21 cellular contexts compared by ENCODE assay signal in the genomic region with DNA sequence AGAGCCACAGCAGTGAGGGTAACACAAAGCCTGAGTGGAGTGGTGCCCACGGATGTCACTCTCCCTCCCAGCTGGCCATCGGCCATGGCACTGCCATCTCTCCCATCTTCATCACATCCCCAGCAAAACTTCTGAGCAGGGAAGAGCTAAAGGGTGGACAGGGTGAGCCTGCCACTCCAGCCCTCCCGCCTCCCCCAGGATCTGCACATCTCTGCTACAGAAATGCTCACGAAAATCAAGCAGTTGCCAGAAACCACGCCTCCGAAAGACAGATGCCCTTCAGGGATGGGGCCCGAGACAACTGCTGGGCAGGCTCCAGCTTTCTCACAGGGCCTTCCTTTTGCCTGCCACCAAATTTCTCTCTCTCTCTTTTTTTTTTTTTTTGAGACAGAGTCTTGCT. TPM values are rescaled to one million over a fixed set of nuclear protein-coding genes. Genes with fewer than 3 reads are reported as not detected.
DNase-seq lines count a peak whose midpoint lies in the region; ATAC-seq and TF ChIP-seq lines count a peak whose summit lies in the region.
"Had no signal": no experiment of that assay in that cellular context is flagged by ENCODE, and none has a peak within 500 bp of the region (broad histone marks: within the 10 kb centered on the region; RNA-seq: fewer than 3 reads in every experiment).

No MANE protein-coding gene starts in this region.

- no peak overlapping the region for H3K4me2 ChIP-seq in MM.1S (ENCODE audit: low read depth, low read length)

- H2AFZ ChIP-seq in MM.1S (ENCODE audit: low read length) = no peak overlapping the region

- H3K27me3 ChIP-seq in MM.1S (replicated peaks; ENCODE audit: insufficient read depth, low read length) (peaks cover 68% of the 10 kb centered on the region), gastroesophageal sphincter (peaks cover 100% of the 10 kb centered on the region)

- no peak for TF ChIP-seq EP300 in gastroesophageal sphincter (IDR thresholded peaks at IDR 0.05)

- CTCF ChIA-PET in activated CD4-positive, alpha-beta T cell treated with anti-CD3 and anti-CD28 coated beads, Interleukin-2, amount 10 ng/mL, durations not matched to agents 7 days and 5 days (lab: Charles Lee) = interaction anchor here (0.6 to 5.3 kb wide), 4 partner anchors 10 to 622 kb away, joined by 3 to 30 read pairs (median 7); no protein-coding TSS in a partner anchor

- no peak for TF ChIP-seq CTCF in MM.1S (IDR thresholded peaks at IDR 0.05; ENCODE audit: low read length)
- no peak for TF ChIP-seq CTCF in gastroesophageal sphincter (IDR thresholded peaks at IDR 0.05)

- TF ChIP-seq POLR2A in gastroesophageal sphincter (IDR thresholded peaks at IDR 0.05) = no peak

- no peaks in the 10 kb centered on the region for H3F3A ChIP-seq in MM.1S (ENCODE audit: insufficient read depth, low read length)

- H3K36me3 Mint-ChIP-seq in activated CD4-positive, alpha-beta T cell treated with anti-CD3 and anti-CD28 coated beads, Interleukin-2, amount 10 ng/mL, durations not matched to agents 7 days and 5 days (ENCODE audit: low read depth) = no peaks in the 10 kb centered on the region

- H3K4me3 Mint-ChIP-seq in activated CD4-positive, alpha-beta T cell treated with anti-CD3 and anti-CD28 coated beads, Interleukin-2, amount 10 ng/mL, durations not matched to agents 7 days and 5 days = no peak overlapping the region
- H3K4me3 Mint-ChIP-seq: CD4-positive, alpha-beta T cell had no signal

- peaks cover 20% of the 10 kb centered on the region for H3K4me1 Mint-ChIP-seq in activated CD4-positive, alpha-beta T cell treated with anti-CD3 and anti-CD28 coated beads, Interleukin-2, amount 10 ng/mL, durations not matched to agents 7 days and 5 days

- POLR2A ChIA-PET in activated CD4-positive, alpha-beta T cell treated with anti-CD3 and anti-CD28 coated beads, Interleukin-2, amount 10 ng/mL, durations not matched to agents 7 days and 5 days (lab: Charles Lee) = no interaction called here

- H3K36me3 ChIP-seq in MM.1S (replicated peaks; ENCODE audit: insufficient read depth, low read length) = no peaks in the 10 kb centered on the region
- H3K36me3 ChIP-seq in gastroesophageal sphincter = no peaks in the 10 kb centered on the region
- H3K36me3 ChIP-seq: SJSA1 had no signal

- no peaks in the 10 kb centered on the region for H3K9me3 Mint-ChIP-seq in activated CD4-positive, alpha-beta T cell treated with anti-CD3 and anti-CD28 coated beads, Interleukin-2, amount 10 ng/mL, durations not matched to agents 7 days and 5 days
- H3K9me3 Mint-ChIP-seq: CD4-positive, alpha-beta T cell had no signal

- DNase-seq in activated CD4-positive, alpha-beta T cell treated with anti-CD3 and anti-CD28 coated beads, Interleukin-2, amount 10 ng/mL, durations not matched to agents 7 days and 5 days = no peak
- no peak for DNase-seq in activated CD4-positive, alpha-beta T cell treated with anti-CD3 and anti-CD28 coated beads for 1 hour
- DNase-seq in MM.1S (peak; percentile 38), RPMI8226 (peak; percentile 89), myocyte (ENCODE audit: low read depth) (peak; percentile 72), DMS79 (lab: John Stamatoyannopoulos, UW) (no peak)
- DNase-seq in activated T-cell treated with anti-CD3 and anti-CD28 coated beads, Interleukin-2, amount 50 U/mL, for 1 hour = no peak
- DNase-seq: CD4-positive, alpha-beta T cell; EL; GF-D8; NCI-H1092 treated with DMSO at 0.1 percent for 48 hours; NCI-H1436; NCI-H1930; NCI-H2107; NCI-H510A treated with DMSO at 0.1 percent for 48 hours; NCI-H748 treated with DMSO at 0.1 percent for 48 hours had no signal

- H3K27ac ChIP-seq in MM.1S (ENCODE audit: low read length) = no peak overlapping the region
- H3K27ac ChIP-seq in gastroesophageal sphincter = no peak overlapping the region
- H3K27ac ChIP-seq: HL-60, SJSA1 had no signal

- 0 out of 2 replicates have a peak, but pooled peaks cover 4% of the 10 kb centered on the region for H3K4me1 ChIP-seq in MM.1S (ENCODE audit: low read length)
- peaks cover 0 to 33% (median 16%) of the 10 kb centered on the region in 3 donors for H3K4me1 ChIP-seq in gastroesophageal sphincter

- 86% methylated on average over 4 of the region's 7 CpGs; no CpG with 5 or more reads in 1 of the 2 donors for WGBS in gastroesophageal sphincter (ENCODE audit: low coverage in 1 of 2), 2 donors

- H3K9ac ChIP-seq in MM.1S (ENCODE audit: low read length) = no peak overlapping the region

- H4K20me1 ChIP-seq in MM.1S (ENCODE audit: insufficient read depth, low read length) = no peaks in the 10 kb centered on the region

- H3K79me2 ChIP-seq in MM.1S (ENCODE audit: low read length) = no peaks in the 10 kb centered on the region

- H3K27ac Mint-ChIP-seq in activated CD4-positive, alpha-beta T cell treated with anti-CD3 and anti-CD28 coated beads, Interleukin-2, amount 10 ng/mL, durations not matched to agents 7 days and 5 days = peak overlapping the region; percentile 22
- H3K27ac Mint-ChIP-seq: CD4-positive, alpha-beta T cell had no signal

- ATAC-seq in gastroesophageal sphincter = no peak

- peaks cover 71% of the 10 kb centered on the region for H3K27me3 Mint-ChIP-seq in activated CD4-positive, alpha-beta T cell treated with anti-CD3 and anti-CD28 coated beads, Interleukin-2, amount 10 ng/mL, durations not matched to agents 7 days and 5 days

- no peaks in the 10 kb centered on the region for H3K9me3 ChIP-seq in MM.1S (replicated peaks; ENCODE audit: insufficient read depth, low read length)
- peaks cover 0 to 5% (median 0%) of the 10 kb centered on the region in 3 donors for H3K9me3 ChIP-seq in gastroesophageal sphincter

- no peaks in the 10 kb centered on the region for H3K9me2 ChIP-seq in MM.1S (replicated peaks; ENCODE audit: insufficient read depth, low read length)

- H3K4me3 ChIP-seq in MM.1S (ENCODE audit: low read length) = no peak overlapping the region
- H3K4me3 ChIP-seq in gastroesophageal sphincter = no peak overlapping the region
- H3K4me3 ChIP-seq: SJSA1 had no signal

RNA-seq across cellular contexts. Expression of a gene that starts 3.6 kb away (rescaled TPM):
- under 1 TPM; 0.20 to 0.25 TPM for total RNA-seq in activated CD4-positive, alpha-beta T cell treated with anti-CD3 and anti-CD28 coated beads, Interleukin-2, amount 10 ng/mL, durations not matched to agents 7 days and 5 days
- total RNA-seq in myocyte (0.05 TPM in 1 of 2 replicates, not detected in the other), gastroesophageal sphincter (1 to 10 TPM in 1 of 4 donors, under 1 TPM in 2, not detected in 1; 0.16 to 3.5 (median 0.42) TPM)
- 0.13 TPM for polyA plus RNA-seq in myocyte (2012)
- total RNA-seq: CD4-positive, alpha-beta T cell; SJSA1 had no signal

RNA-seq across cellular contexts. Expression of a gene that starts 16.7 kb away (rescaled TPM):
- total RNA-seq in activated CD4-positive, alpha-beta T cell treated with anti-CD3 and anti-CD28 coated beads, Interleukin-2, amount 10 ng/mL, durations not matched to agents 7 days and 5 days = 10 to 100 TPM; 36.0 to 43.4 TPM
- 7.9 and 11.7 TPM in 2 replicates for total RNA-seq in myocyte
- polyA plus RNA-seq in myocyte (2012) = 17.7 TPM
- total RNA-seq in gastroesophageal sphincter = 1 to 10 TPM; 3.6 to 7.8 (median 4.6) TPM

RNA-seq across cellular contexts. Expression of a gene that starts 37.3 kb away (rescaled TPM):
- total RNA-seq in activated CD4-positive, alpha-beta T cell treated with anti-CD3 and anti-CD28 coated beads, Interleukin-2, amount 10 ng/mL, durations not matched to agents 7 days and 5 days = not detected
- total RNA-seq in myocyte (not detected in 2 replicates), gastroesophageal sphincter (under 1 TPM in 1 of 4 donors, not detected in 3; 0.37 TPM)
- not detected for polyA plus RNA-seq in myocyte (2012)
- total RNA-seq: A172; CD4-positive, alpha-beta T cell; SJSA1 had no signal
- polyA plus RNA-seq: BJ had no signal

Comparison
In these comparisons a context has a peak if more than half of its experiments do, and no peak if none do; other contexts are left out.
1. DNase-seq: peak in MM.1S (single experiment), RPMI8226 (single experiment) and myocyte (single experiment); none in activated CD4-positive, alpha-beta T cell treated with anti-CD3 and anti-CD28 coated beads, Interleukin-2, amount 10 ng/mL, durations not matched to agents 7 days and 5 days (single experiment), activated CD4-positive, alpha-beta T cell treated with anti-CD3 and anti-CD28 coated beads for 1 hour (single experiment), DMS79 (single experiment) and activated T-cell treated with anti-CD3 and anti-CD28 coated beads, Interleukin-2, amount 50 U/mL, for 1 hour (single experiment).